ENCODE assay signal across 25 cellular contexts in the genomic region with DNA sequence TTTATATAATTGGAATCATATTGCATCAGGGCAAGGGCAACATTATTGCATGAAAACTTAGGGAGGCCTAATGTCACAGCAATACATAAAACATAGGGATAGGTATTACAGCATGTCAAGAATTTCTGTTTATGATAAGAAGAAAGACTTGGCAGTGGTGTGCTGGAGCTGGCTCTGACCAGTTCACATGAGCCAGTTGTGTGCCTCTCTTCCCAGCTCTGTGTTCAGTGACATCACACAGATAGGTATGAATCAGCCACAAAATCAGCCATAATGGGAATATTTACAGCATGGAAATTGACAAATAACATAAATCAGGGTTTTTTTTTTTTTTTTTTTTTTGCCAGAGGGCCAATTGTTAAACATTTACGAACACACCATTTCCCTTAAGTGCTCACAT. TPM values are rescaled to one million over a fixed set of nuclear protein-coding genes. Genes with fewer than 3 reads are reported as not detected.
"Had no signal": no experiment of that assay in that cellular context is flagged by ENCODE, and none has a peak within 500 bp of the region (broad histone marks: within the 10 kb centered on the region; RNA-seq: fewer than 3 reads in every experiment).

No MANE protein-coding gene starts in this region.

- DNase-seq: cortex of kidney; dorsolateral prefrontal cortex; effector CD8-positive, alpha-beta T cell; foreskin melanocyte; head of caudate nucleus; left colon; left ventricle myocardium superior; mucosa of descending colon; naive thymus-derived CD8-positive, alpha-beta T cell; psoas muscle; retina; right lobe of liver; stimulated activated CD4-positive, alpha-beta T cell treated with anti-CD3 and anti-CD28 coated beads, Interleukin-4, amount 100 ng/mL, for 1 hour; tibial artery; upper lobe of left lung; uterus had no signal

- ATAC-seq: esophagus mucosa; left colon; left ventricle myocardium superior; mucosa of descending colon; naive thymus-derived CD8-positive, alpha-beta T cell; psoas muscle; right lobe of liver; stimulated activated memory B cell treated with anti-CD40 and anti-IgM and Interleukin-4, amounts not matched to agents 10 μg/mL and 1 μg/mL and 100 μg/mL, for 72 hours had no signal

RNA-seq across cellular contexts. Expression of gene ACSM4, which starts 32.0 kb away (rescaled TPM):
- total RNA-seq: dorsolateral prefrontal cortex; esophagus mucosa; hepatocyte; kidney epithelial cell; left colon; left ventricle myocardium superior; lung microvascular endothelial cell; mesenteric fat pad; mucosa of descending colon; naive thymus-derived CD8-positive, alpha-beta T cell; osteoblast; psoas muscle; right lobe of liver; temporal lobe; upper lobe of left lung; uterus had no signal
- polyA plus RNA-seq: hepatocyte; naive thymus-derived CD8-positive, alpha-beta T cell; neural cell; psoas muscle had no signal
